In genomic region chrX:21656587-21657317, GRCh38 we compare ENCODE assay signal across 1 cellular context.
TF ChIP-seq lines count a peak whose summit lies in the region.

No MANE protein-coding gene starts in this region.

TF ChIP-seq in GM23338, 12 proteins besides CTCF, POLR2A, EP300 and RAD21 (continued from another document):
- TF ChIP-seq ZNF462 (CRISPR knock-in tag; IDR thresholded peaks at IDR 0.05) (no peak), ZNF331 (CRISPR knock-in tag; IDR thresholded peaks at IDR 0.05; ENCODE audit: low read depth) (no peak), EZH2phosphoT487 (IDR thresholded peaks at IDR 0.05; ENCODE audit: unreplicated experiment) (no peak), ZNF114 (CRISPR knock-in tag; IDR thresholded peaks at IDR 0.05) (no peak), POLR2AphosphoS5 (IDR thresholded peaks at IDR 0.05; ENCODE audit: low read depth) (no peak), REST (IDR thresholded peaks at IDR 0.05; ENCODE audit: unreplicated experiment) (no peak), CREB1 (CRISPR knock-in tag; IDR thresholded peaks at IDR 0.05; ENCODE audit: low read depth) (no peak), JUNB (IDR thresholded peaks at IDR 0.05; ENCODE audit: unreplicated experiment) (no peak)
